Comparison of ENCODE assay signal across 11 cellular contexts in genomic region chrX:22389544-22390243, GRCh38.
A peak's percentile ranks its signal among the peaks of the same experiment; 100 is the strongest.
DNase-seq lines count a peak whose midpoint lies in the region; ATAC-seq, FAIRE-seq and TF ChIP-seq lines count a peak whose summit lies in the region.
"Had no signal": no experiment of that assay in that cellular context is flagged by ENCODE, and none has a peak within 500 bp of the region (broad histone marks: within the 10 kb centered on the region; RNA-seq: fewer than 3 reads in every experiment).

No MANE protein-coding gene starts in this region.

- H3K9ac ChIP-seq in mammary epithelial cell (ENCODE audit: insufficient read depth, low read length) (no peak overlapping the region), kidney (ENCODE audit: low read length in 2 of 2) (no peak overlapping the region)

- H3K27me3 ChIP-seq in mammary epithelial cell (ENCODE audit: insufficient read depth, low read length), result no peaks in the 10 kb centered on the region

- no peak for ATAC-seq in GM19351 (IDR thresholded peaks at IDR 0.05; ENCODE audit: unreplicated experiment)

- intact Hi-C loops in mammary epithelial cell (cut with micrococcal nuclease) (no loop called here), kidney (cut with DNase I) (no loop called here)

- H3K27ac ChIP-seq in mammary epithelial cell (ENCODE audit: insufficient read depth, low read depth, low read length) (peak overlapping the region; percentile 72), kidney (ENCODE audit: low read depth in 2 of 2, low read length in 2 of 2) (no peak overlapping the region)

- FAIRE-seq in kidney (lab: Jason Lieb, UNC), result no peak

- H3K4me2 ChIP-seq in mammary epithelial cell (ENCODE audit: insufficient read depth, low read depth, low read length), result peak overlapping the region; percentile 5

- WGBS in mammary epithelial cell (ENCODE audit: low coverage, missing lambda C conversion rate), result 55% methylated on average over 5 of the region's 6 CpGs

- no peak for TF ChIP-seq CTCF in mammary epithelial cell (conservative IDR thresholded peaks at IDR 0.05 in 1 of 2, IDR thresholded peaks at IDR 0.05 in 1 of 2; ENCODE audit: extremely low read depth in 1 of 2, insufficient read depth in 1 of 2, low read depth in 1 of 2, low read length in 2 of 2)
- TF ChIP-seq CTCF in GM13976 (IDR thresholded peaks at IDR 0.05; ENCODE audit: borderline replicate concordance, control extremely low read depth, extremely low read depth, insufficient read depth, missing control alignments), result no peak
- TF ChIP-seq CTCF in kidney (IDR thresholded peaks at IDR 0.05; ENCODE audit: borderline replicate concordance, extremely low read depth, insufficient read depth), result no peak

- H3K36me3 ChIP-seq in mammary epithelial cell (ENCODE audit: insufficient read depth, low read length) (no peaks in the 10 kb centered on the region), kidney (ENCODE audit: control insufficient read depth in 1 of 2, insufficient read depth in 2 of 2, low read length in 2 of 2) (no peaks in the 10 kb centered on the region)

- no peaks in the 10 kb centered on the region for H3K79me2 ChIP-seq in mammary epithelial cell (ENCODE audit: insufficient read depth, low read length)

- BruUV-seq in mammary epithelial cell (replicated peaks; lab: Mats Ljungman, UMichigan), result no TSS peak

- peak overlapping the region; percentile 21 for H2AFZ ChIP-seq in mammary epithelial cell (ENCODE audit: low read depth, low read length)

- H3K9me3 ChIP-seq in mammary epithelial cell (replicated peaks; ENCODE audit: insufficient read depth, low read length), result no peaks in the 10 kb centered on the region
- H3K9me3 ChIP-seq in kidney (ENCODE audit: control insufficient read depth in 1 of 2, low read length in 2 of 2), result no peaks in the 10 kb centered on the region

- DNase-seq in COR-L47 (lab: John Stamatoyannopoulos, UW), result peak; percentile 64
- DNase-seq in NCI-H2081 (lab: John Stamatoyannopoulos, UW), result peak; percentile 55 to 76
- DNase-seq in mammary epithelial cell, result peak; percentile 85
- DNase-seq in myocyte (ENCODE audit: low read depth), result peak; percentile 58
- DNase-seq in ecto neural progenitor cell (ENCODE audit: low spot score), result no peak
- no peak for DNase-seq in GM13976 (ENCODE audit: low spot score)
- no peak for DNase-seq in kidney
- DNase-seq: CD8-positive, alpha-beta memory T cell; NCI-H1048; T-helper 9 cell had no signal

- H4K20me1 ChIP-seq in mammary epithelial cell (ENCODE audit: insufficient read depth, low read length), result no peaks in the 10 kb centered on the region

- no peak overlapping the region for H3K4me3 ChIP-seq in mammary epithelial cell (replicated peaks in 1 of 3; ENCODE audit: insufficient read depth in 1 of 3, low read depth in 2 of 3, low read length in 3 of 3)
- no peak overlapping the region for H3K4me3 ChIP-seq in kidney (ENCODE audit: low read length in 2 of 2)

- H3K4me1 ChIP-seq in mammary epithelial cell (ENCODE audit: insufficient read depth, low read length), result peaks cover 7% of the 10 kb centered on the region
- no peaks in the 10 kb centered on the region for H3K4me1 ChIP-seq in kidney (ENCODE audit: control insufficient read depth in 1 of 2, insufficient read depth in 1 of 2, low read depth in 1 of 2, low read length in 2 of 2)

- in situ Hi-C loops in mammary epithelial cell (cut with MboI; ENCODE audit: low sequenced_read_pairs in 2 of 2) (no loop called here), GM13976 (cut with MboI; ENCODE audit: low sequenced_read_pairs, unreplicated experiment) (no loop called here)

- dilution Hi-C loops in mammary epithelial cell (cut with HindIII; ENCODE audit: low sequenced_read_pairs), result no loop called here

- CTCF ChIA-PET in mammary epithelial cell (lab: Charles Lee; ENCODE audit: low non-redundant PET), result no interaction called here

Comparison
In these comparisons a context has a peak if more than half of its experiments do, and no peak if none do; other contexts are left out.
1. DNase-seq: peak in COR-L47 (single experiment), NCI-H2081 (2 of 2), mammary epithelial cell (single experiment) and myocyte (single experiment); none in ecto neural progenitor cell (single experiment), GM13976 (single experiment) and kidney (single experiment).